In genomic region chr9:93673844-93674334, GRCh38 we compare ENCODE assay signal across 18 cellular contexts.
A peak's percentile ranks its signal among the peaks of the same experiment; 100 is the strongest.
DNase-seq lines count a peak whose midpoint lies in the region; ATAC-seq and TF ChIP-seq lines count a peak whose summit lies in the region.
"Had no signal": no experiment of that assay in that cellular context is flagged by ENCODE, and none has a peak within 500 bp of the region (broad histone marks: within the 10 kb centered on the region; RNA-seq: fewer than 3 reads in every experiment).

No MANE protein-coding gene starts in this region.

- H3K27ac Mint-ChIP-seq in activated CD8-positive, alpha-beta T cell treated with anti-CD3 and anti-CD28 coated beads, Interleukin-2, amount 10 ng/mL, durations not matched to agents 7 days and 5 days, result no peak overlapping the region
- no peak overlapping the region for H3K27ac Mint-ChIP-seq in activated CD8-positive, alpha-beta T cell treated with anti-CD3 and anti-CD28 coated beads for 36 hours
- H3K27ac Mint-ChIP-seq: activated naive CD8-positive, alpha-beta T cell; CD4-positive, CD25-positive, alpha-beta regulatory T cell; nephron had no signal

- H3K4me3 Mint-ChIP-seq in activated CD8-positive, alpha-beta T cell treated with anti-CD3 and anti-CD28 coated beads, Interleukin-2, amount 10 ng/mL, durations not matched to agents 7 days and 5 days, result no peak overlapping the region
- no peak overlapping the region for H3K4me3 Mint-ChIP-seq in activated CD8-positive, alpha-beta T cell treated with anti-CD3 and anti-CD28 coated beads for 36 hours
- H3K4me3 Mint-ChIP-seq: activated naive CD8-positive, alpha-beta T cell; CD4-positive, CD25-positive, alpha-beta regulatory T cell; nephron had no signal

- H3K27ac ChIP-seq in RWPE1, result peak overlapping the region; percentile 14
- H3K27ac ChIP-seq: cardiac muscle cell, upper lobe of left lung had no signal

- intact Hi-C loops in activated CD8-positive, alpha-beta T cell treated with anti-CD3 and anti-CD28 coated beads for 36 hours (cut with micrococcal nuclease), result no loop called here
- intact Hi-C loops in cardiac septum (cut with DNase I) (no loop called here), sciatic nerve (cut with DNase I) (no loop called here)

- peaks cover 7% of the 10 kb centered on the region for H3K36me3 Mint-ChIP-seq in activated CD8-positive, alpha-beta T cell treated with anti-CD3 and anti-CD28 coated beads, Interleukin-2, amount 10 ng/mL, durations not matched to agents 7 days and 5 days (ENCODE audit: low read depth)
- H3K36me3 Mint-ChIP-seq in activated CD8-positive, alpha-beta T cell treated with anti-CD3 and anti-CD28 coated beads for 36 hours (ENCODE audit: low read depth), result peaks cover 16% of the 10 kb centered on the region
- H3K36me3 Mint-ChIP-seq: activated naive CD8-positive, alpha-beta T cell had no signal

- H3K27me3 Mint-ChIP-seq in activated CD8-positive, alpha-beta T cell treated with anti-CD3 and anti-CD28 coated beads, Interleukin-2, amount 10 ng/mL, durations not matched to agents 7 days and 5 days (ENCODE audit: low read depth), result no peaks in the 10 kb centered on the region
- H3K27me3 Mint-ChIP-seq in activated CD8-positive, alpha-beta T cell treated with anti-CD3 and anti-CD28 coated beads for 36 hours, result no peaks in the 10 kb centered on the region
- H3K27me3 Mint-ChIP-seq: activated naive CD8-positive, alpha-beta T cell; CD4-positive, CD25-positive, alpha-beta regulatory T cell had no signal

- CTCF ChIA-PET in activated CD8-positive, alpha-beta T cell treated with anti-CD3 and anti-CD28 coated beads, Interleukin-2, amount 10 ng/mL, durations not matched to agents 7 days and 5 days (lab: Charles Lee), result no interaction called here
- CTCF ChIA-PET in activated CD8-positive, alpha-beta T cell treated with anti-CD3 and anti-CD28 coated beads for 36 hours (lab: Charles Lee), result no interaction called here
- CTCF ChIA-PET in RWPE1 (lab: Yijun Ruan, JAX), result no interaction called here

- POLR2A ChIA-PET in activated CD8-positive, alpha-beta T cell treated with anti-CD3 and anti-CD28 coated beads, Interleukin-2, amount 10 ng/mL, durations not matched to agents 7 days and 5 days (lab: Charles Lee), result no interaction called here
- POLR2A ChIA-PET in activated CD8-positive, alpha-beta T cell treated with anti-CD3 and anti-CD28 coated beads for 36 hours (lab: Charles Lee), result no interaction called here
- POLR2A ChIA-PET in RWPE1 (lab: Yijun Ruan, JAX; ENCODE audit: low non-redundant PET), result no interaction called here

- TF ChIP-seq CTCF in activated CD8-positive, alpha-beta T cell treated with anti-CD3 and anti-CD28 coated beads for 36 hours (IDR thresholded peaks at IDR 0.05), result no peak
- TF ChIP-seq CTCF in RWPE1 (conservative IDR thresholded peaks at IDR 0.05; ENCODE audit: low read depth), result no peak

- ATAC-seq in activated CD8-positive, alpha-beta T cell treated with anti-CD3 and anti-CD28 coated beads, Interleukin-2, amount 10 ng/mL, durations not matched to agents 7 days and 5 days, result no peak
- no peak for ATAC-seq in activated CD8-positive, alpha-beta T cell treated with anti-CD3 and anti-CD28 coated beads for 36 hours
- ATAC-seq in sciatic nerve (no peak), GM18867 (IDR thresholded peaks at IDR 0.05; ENCODE audit: unreplicated experiment) (no peak), HG03354 (IDR thresholded peaks at IDR 0.05; ENCODE audit: poor library complexity, severe bottlenecking, unreplicated experiment) (no peak), HG03095 (IDR thresholded peaks at IDR 0.05; ENCODE audit: unreplicated experiment) (no peak)
- ATAC-seq: HCT116 had no signal

- DNase-seq in activated CD8-positive, alpha-beta T cell treated with anti-CD3 and anti-CD28 coated beads, Interleukin-2, amount 10 ng/mL, durations not matched to agents 7 days and 5 days, result peak; percentile 14
- no peak for DNase-seq in activated CD8-positive, alpha-beta T cell treated with anti-CD3 and anti-CD28 coated beads for 36 hours
- no peak for DNase-seq in RWPE1 (ENCODE audit: low spot score)
- DNase-seq in cardiac septum (ENCODE audit: low spot score), result peak; percentile 55
- DNase-seq in sciatic nerve (ENCODE audit: low spot score), result peak; percentile 28
- DNase-seq: CD4-positive, CD25-positive, alpha-beta regulatory T cell; IMR-90; mammary epithelial cell; NCI-H526 treated with DMSO at 0.1 percent for 48 hours; stimulated activated CD4-positive, alpha-beta T cell treated with anti-CD3 and anti-CD28 coated beads, Interleukin-4, amount 100 ng/mL, for 1 hour had no signal

- no peaks in the 10 kb centered on the region for H3K4me1 Mint-ChIP-seq in activated CD8-positive, alpha-beta T cell treated with anti-CD3 and anti-CD28 coated beads, Interleukin-2, amount 10 ng/mL, durations not matched to agents 7 days and 5 days (ENCODE audit: low read depth)
- H3K4me1 Mint-ChIP-seq in activated CD8-positive, alpha-beta T cell treated with anti-CD3 and anti-CD28 coated beads for 36 hours (ENCODE audit: low read depth), result no peaks in the 10 kb centered on the region
- H3K4me1 Mint-ChIP-seq: nephron had no signal

- no peaks in the 10 kb centered on the region for H3K9me3 Mint-ChIP-seq in activated CD8-positive, alpha-beta T cell treated with anti-CD3 and anti-CD28 coated beads, Interleukin-2, amount 10 ng/mL, durations not matched to agents 7 days and 5 days (ENCODE audit: insufficient read depth)
- H3K9me3 Mint-ChIP-seq in activated CD8-positive, alpha-beta T cell treated with anti-CD3 and anti-CD28 coated beads for 36 hours, result no peaks in the 10 kb centered on the region
- H3K9me3 Mint-ChIP-seq: nephron had no signal

Comparison
In these comparisons a context has a peak if more than half of its experiments do, and no peak if none do; other contexts are left out.
1. DNase-seq: peak in activated CD8-positive, alpha-beta T cell treated with anti-CD3 and anti-CD28 coated beads, Interleukin-2, amount 10 ng/mL, durations not matched to agents 7 days and 5 days (single experiment), cardiac septum (single experiment) and sciatic nerve (single experiment); none in activated CD8-positive, alpha-beta T cell treated with anti-CD3 and anti-CD28 coated beads for 36 hours (single experiment) and RWPE1 (single experiment).